In the genomic region with DNA sequence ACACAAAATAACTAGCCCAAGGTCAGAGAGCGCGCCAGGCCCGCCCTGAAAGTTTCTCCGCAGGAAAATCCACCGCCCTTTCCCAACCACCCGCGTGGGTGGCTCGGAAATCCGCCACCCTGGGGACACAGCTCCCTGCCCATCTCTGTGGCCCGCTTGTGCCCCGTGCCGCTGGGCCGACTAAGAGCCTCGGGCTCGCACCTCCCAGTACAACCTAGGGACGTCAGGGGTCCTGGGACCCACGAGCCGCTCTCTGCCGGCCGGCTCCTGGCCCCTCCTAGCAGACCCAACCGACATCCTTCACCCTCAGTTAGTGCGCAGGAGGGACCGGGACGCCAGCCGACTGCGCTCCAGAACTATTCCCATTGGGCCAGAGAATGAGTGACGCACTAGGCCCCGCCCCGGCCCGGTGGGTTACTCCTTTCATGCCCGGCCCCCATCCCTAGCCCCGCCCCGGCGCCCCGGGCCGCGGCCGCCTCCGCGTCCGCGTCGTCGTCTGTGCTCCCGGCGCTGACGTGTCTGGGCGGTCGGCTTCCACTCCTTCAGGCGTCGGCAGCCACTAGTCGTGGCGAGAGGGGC, we compare ENCODE assay signal across 1 cellular context.
TF ChIP-seq lines count a peak whose summit lies in the region.

No MANE protein-coding gene starts in this region.

TF ChIP-seq in HepG2, 621 proteins besides CTCF, POLR2A, EP300 and RAD21 (continued from another document):
- TF ChIP-seq, protein P1, sequence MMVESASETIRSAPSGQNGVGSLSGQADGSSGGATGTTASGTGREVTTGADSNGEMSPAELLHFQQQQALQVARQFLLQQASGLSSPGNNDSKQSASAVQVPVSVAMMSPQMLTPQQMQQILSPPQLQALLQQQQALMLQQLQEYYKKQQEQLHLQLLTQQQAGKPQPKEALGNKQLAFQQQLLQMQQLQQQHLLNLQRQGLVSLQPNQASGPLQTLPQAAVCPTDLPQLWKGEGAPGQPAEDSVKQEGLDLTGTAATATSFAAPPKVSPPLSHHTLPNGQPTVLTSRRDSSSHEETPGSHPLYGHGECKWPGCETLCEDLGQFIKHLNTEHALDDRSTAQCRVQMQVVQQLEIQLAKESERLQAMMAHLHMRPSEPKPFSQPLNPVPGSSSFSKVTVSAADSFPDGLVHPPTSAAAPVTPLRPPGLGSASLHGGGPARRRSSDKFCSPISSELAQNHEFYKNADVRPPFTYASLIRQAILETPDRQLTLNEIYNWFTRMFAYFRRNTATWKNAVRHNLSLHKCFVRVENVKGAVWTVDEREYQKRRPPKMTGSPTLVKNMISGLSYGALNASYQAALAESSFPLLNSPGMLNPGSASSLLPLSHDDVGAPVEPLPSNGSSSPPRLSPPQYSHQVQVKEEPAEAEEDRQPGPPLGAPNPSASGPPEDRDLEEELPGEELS (CRISPR knock-in tag; IDR thresholded peaks at IDR 0.05): no peak; the same call in 1 of the 2 replicates
- TF ChIP-seq NPAS2 (CRISPR knock-in tag; IDR thresholded peaks at IDR 0.05; ENCODE audit: borderline replicate concordance): no peak
- no peak for TF ChIP-seq YEATS2 (CRISPR knock-in tag; IDR thresholded peaks at IDR 0.05; ENCODE audit: borderline replicate concordance)
- TF ChIP-seq KAT8 (CRISPR knock-in tag; IDR thresholded peaks at IDR 0.05): no peak; the same call in 1 of the 2 replicates
- TF ChIP-seq GFI1 (CRISPR knock-in tag; IDR thresholded peaks at IDR 0.05; ENCODE audit: borderline replicate concordance): 0 out of 2 replicates have a peak, but pooled peaks have one; percentile 3
- peak; percentile 31; the same call in 1 of the 2 replicates for TF ChIP-seq ELF3 (CRISPR knock-in tag; IDR thresholded peaks at IDR 0.05)
- TF ChIP-seq ATF7-NPFF (CRISPR knock-in tag; IDR thresholded peaks at IDR 0.05; ENCODE audit: low read depth): no peak; the same call in 1 of the 2 replicates
- no peak for TF ChIP-seq KDM4B (CRISPR knock-in tag; IDR thresholded peaks at IDR 0.05)
- TF ChIP-seq ZNF253 (CRISPR knock-in tag; IDR thresholded peaks at IDR 0.05; ENCODE audit: borderline replicate concordance): no peak
- no peak for TF ChIP-seq SIN3A (IDR thresholded peaks at IDR 0.05; ENCODE audit: borderline replicate concordance, low read depth, low read length)
- no peak for TF ChIP-seq KMT2A (CRISPR knock-in tag; IDR thresholded peaks at IDR 0.05)
- TF ChIP-seq CCDC6 (CRISPR knock-in tag; IDR thresholded peaks at IDR 0.05): no peak
- TF ChIP-seq ZNF510 (CRISPR knock-in tag; IDR thresholded peaks at IDR 0.05; ENCODE audit: low read depth): no peak
- no peak for TF ChIP-seq ZNF550 (CRISPR knock-in tag; IDR thresholded peaks at IDR 0.05; ENCODE audit: borderline replicate concordance)
- TF ChIP-seq SETDB1 (CRISPR knock-in tag; IDR thresholded peaks at IDR 0.05; ENCODE audit: borderline replicate concordance): no peak
- TF ChIP-seq FOSL2 (CRISPR knock-in tag; IDR thresholded peaks at IDR 0.05): no peak
- no peak; the same call in 1 of the 2 replicates for TF ChIP-seq GLMP (CRISPR knock-in tag; IDR thresholded peaks at IDR 0.05; ENCODE audit: borderline replicate concordance)
- no peak for TF ChIP-seq RBM39 (IDR thresholded peaks at IDR 0.05; ENCODE audit: low read depth, low read length, poor library complexity, severe bottlenecking)
- TF ChIP-seq ZNF781 (CRISPR knock-in tag; IDR thresholded peaks at IDR 0.05; ENCODE audit: borderline replicate concordance, not compliant biosample characterization): no peak
- no peak for TF ChIP-seq LBX2 (CRISPR knock-in tag; IDR thresholded peaks at IDR 0.05; ENCODE audit: borderline replicate concordance)
